In the genomic region with DNA sequence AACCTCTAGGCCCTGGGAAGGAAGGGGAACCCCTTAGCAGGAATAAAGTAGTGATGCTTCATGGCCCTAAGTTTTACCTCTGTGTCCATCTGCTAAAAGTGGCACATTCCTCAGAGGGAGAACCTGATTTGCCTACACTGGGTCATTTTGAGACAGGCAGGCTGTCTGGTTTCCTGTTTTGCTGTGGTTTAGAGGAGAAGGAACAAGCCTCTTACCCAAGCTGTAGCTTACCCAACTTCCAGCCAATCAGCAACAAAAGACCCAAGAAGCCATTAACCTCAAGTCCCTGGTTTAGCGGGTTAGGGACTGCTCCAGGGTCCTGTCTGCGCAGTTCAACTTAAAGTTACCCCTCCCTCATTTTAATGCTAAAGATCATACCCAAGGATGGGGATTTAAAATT, we compare ENCODE assay signal across 8 cellular contexts.
A peak's percentile ranks its signal among the peaks of the same experiment; 100 is the strongest.
DNase-seq lines count a peak whose midpoint lies in the region; ATAC-seq and TF ChIP-seq lines count a peak whose summit lies in the region.

No MANE protein-coding gene starts in this region.

- no peaks in the 10 kb centered on the region for H3K79me2 ChIP-seq in SU-DHL-6 (ENCODE audit: insufficient read depth, low read length)

- no peak overlapping the region for H3K4me3 ChIP-seq in SU-DHL-6 (ENCODE audit: insufficient read depth, low read length, poor library complexity, severe bottlenecking)
- H3K4me3 ChIP-seq in mucosa of rectum (ENCODE audit: low read length in 2 of 2) = no peak overlapping the region

- peak overlapping the region; percentile 84 for H3K27ac ChIP-seq in SU-DHL-6 (ENCODE audit: low read depth, low read length)
- peak overlapping the region; percentile 67 to 83 for H3K27ac ChIP-seq in mucosa of rectum (ENCODE audit: low read depth in 2 of 2, low read length in 2 of 2)

- 0 out of 2 replicates have a peak overlapping the region, but pooled peaks have one; percentile 24 for H3K9ac ChIP-seq in SU-DHL-6 (ENCODE audit: low read length)
- H3K9ac ChIP-seq in mucosa of rectum (ENCODE audit: low read depth in 1 of 2, low read length in 2 of 2) = no peak overlapping the region

- no peaks in the 10 kb centered on the region for H3K4me1 Mint-ChIP-seq in activated CD4-positive, alpha-beta memory T cell treated with anti-CD3 and anti-CD28 coated beads, Interleukin-2, amount 10 ng/mL, durations not matched to agents 7 days and 5 days
- H3K4me1 Mint-ChIP-seq in activated CD4-positive, alpha-beta memory T cell treated with anti-CD3 and anti-CD28 coated beads for 36 hours (ENCODE audit: low read depth) = no peaks in the 10 kb centered on the region
- no peaks in the 10 kb centered on the region for H3K4me1 Mint-ChIP-seq in activated CD4-positive, alpha-beta T cell treated with anti-CD3 and anti-CD28 coated beads for 36 hours

- peaks cover 10 to 14% of the 10 kb centered on the region in 2 donors for H3K4me1 ChIP-seq in mucosa of rectum (ENCODE audit: control insufficient read depth in 2 of 2, insufficient read depth in 2 of 2, low read length in 2 of 2)

- H3K9me3 Mint-ChIP-seq in activated CD4-positive, alpha-beta memory T cell treated with anti-CD3 and anti-CD28 coated beads, Interleukin-2, amount 10 ng/mL, durations not matched to agents 7 days and 5 days = peaks cover 8% of the 10 kb centered on the region
- peaks cover 7% of the 10 kb centered on the region for H3K9me3 Mint-ChIP-seq in activated CD4-positive, alpha-beta memory T cell treated with anti-CD3 and anti-CD28 coated beads for 36 hours
- peaks cover 12% of the 10 kb centered on the region for H3K9me3 Mint-ChIP-seq in activated CD4-positive, alpha-beta T cell treated with anti-CD3 and anti-CD28 coated beads for 36 hours (ENCODE audit: low read depth)

- H3K27me3 Mint-ChIP-seq in activated CD4-positive, alpha-beta memory T cell treated with anti-CD3 and anti-CD28 coated beads, Interleukin-2, amount 10 ng/mL, durations not matched to agents 7 days and 5 days = no peaks in the 10 kb centered on the region
- no peaks in the 10 kb centered on the region for H3K27me3 Mint-ChIP-seq in activated CD4-positive, alpha-beta memory T cell treated with anti-CD3 and anti-CD28 coated beads for 36 hours
- H3K27me3 Mint-ChIP-seq in activated CD4-positive, alpha-beta T cell treated with anti-CD3 and anti-CD28 coated beads for 36 hours = no peaks in the 10 kb centered on the region

- H3K9me3 ChIP-seq in SU-DHL-6 (ENCODE audit: insufficient read depth, low read length) (no peaks in the 10 kb centered on the region), mucosa of rectum (ENCODE audit: control insufficient read depth in 2 of 2, low read length in 2 of 2) (no peaks in the 10 kb centered on the region)

- CTCF ChIA-PET in activated CD4-positive, alpha-beta memory T cell treated with anti-CD3 and anti-CD28 coated beads, Interleukin-2, amount 10 ng/mL, durations not matched to agents 7 days and 5 days (lab: Charles Lee) = no interaction called here
- CTCF ChIA-PET in activated CD4-positive, alpha-beta memory T cell treated with anti-CD3 and anti-CD28 coated beads for 36 hours (lab: Charles Lee) = no interaction called here
- CTCF ChIA-PET in activated CD4-positive, alpha-beta T cell treated with anti-CD3 and anti-CD28 coated beads for 36 hours (lab: Charles Lee) = no interaction called here

- H3K4me2 ChIP-seq in SU-DHL-6 (ENCODE audit: low read depth, low read length, poor library complexity, severe bottlenecking) = peak overlapping the region; percentile 51

- H4K20me1 ChIP-seq in SU-DHL-6 (ENCODE audit: low read depth, low read length) = no peaks in the 10 kb centered on the region

- H2AFZ ChIP-seq in SU-DHL-6 (ENCODE audit: low read depth, low read length, severe bottlenecking) = no peak overlapping the region

- no peak overlapping the region for H3K4me3 Mint-ChIP-seq in activated CD4-positive, alpha-beta memory T cell treated with anti-CD3 and anti-CD28 coated beads, Interleukin-2, amount 10 ng/mL, durations not matched to agents 7 days and 5 days
- no peak overlapping the region for H3K4me3 Mint-ChIP-seq in activated CD4-positive, alpha-beta memory T cell treated with anti-CD3 and anti-CD28 coated beads for 36 hours
- no peak overlapping the region for H3K4me3 Mint-ChIP-seq in activated CD4-positive, alpha-beta T cell treated with anti-CD3 and anti-CD28 coated beads for 36 hours

- no peak for DNase-seq in activated CD4-positive, alpha-beta memory T cell treated with anti-CD3 and anti-CD28 coated beads, Interleukin-2, amount 10 ng/mL, durations not matched to agents 7 days and 5 days
- no peak for DNase-seq in activated CD4-positive, alpha-beta memory T cell treated with anti-CD3 and anti-CD28 coated beads for 36 hours
- no peak for DNase-seq in GOT3 (lab: John Stamatoyannopoulos, UW)
- no peak for DNase-seq in activated CD4-positive, alpha-beta T cell treated with anti-CD3 and anti-CD28 coated beads for 36 hours
- DNase-seq in OCI-M2 (lab: John Stamatoyannopoulos, UW; ENCODE audit: unreplicated experiment) = no peak

- no peaks in the 10 kb centered on the region for H3K9me2 ChIP-seq in SU-DHL-6 (replicated peaks; ENCODE audit: insufficient read depth, low read length)

- TF ChIP-seq CTCF in SU-DHL-6 (IDR thresholded peaks at IDR 0.05; ENCODE audit: insufficient read depth, low read length, poor library complexity, severe bottlenecking) = no peak

- H3K36me3 ChIP-seq in SU-DHL-6 (ENCODE audit: low read length) (no peaks in the 10 kb centered on the region), mucosa of rectum (ENCODE audit: control insufficient read depth in 2 of 2, insufficient read depth in 2 of 2, low read length in 2 of 2) (no peaks in the 10 kb centered on the region)

- H3K27ac Mint-ChIP-seq in activated CD4-positive, alpha-beta memory T cell treated with anti-CD3 and anti-CD28 coated beads, Interleukin-2, amount 10 ng/mL, durations not matched to agents 7 days and 5 days = peak overlapping the region; percentile 7
- H3K27ac Mint-ChIP-seq in activated CD4-positive, alpha-beta memory T cell treated with anti-CD3 and anti-CD28 coated beads for 36 hours = no peak overlapping the region
- no peak overlapping the region for H3K27ac Mint-ChIP-seq in activated CD4-positive, alpha-beta T cell treated with anti-CD3 and anti-CD28 coated beads for 36 hours

- peak; percentile 87 for ATAC-seq in HG03025 (IDR thresholded peaks at IDR 0.05; ENCODE audit: low FRiP score, unreplicated experiment)
- no peak for ATAC-seq in activated CD4-positive, alpha-beta T cell treated with anti-CD3 and anti-CD28 coated beads for 36 hours

- no peaks in the 10 kb centered on the region for H3F3A ChIP-seq in SU-DHL-6 (ENCODE audit: insufficient read depth)

- no peaks in the 10 kb centered on the region for H3K27me3 ChIP-seq in SU-DHL-6 (ENCODE audit: low read length)
- no peaks in the 10 kb centered on the region for H3K27me3 ChIP-seq in mucosa of rectum (ENCODE audit: control insufficient read depth in 2 of 2, insufficient read depth in 2 of 2, low read length in 2 of 2)

- H3K36me3 Mint-ChIP-seq in activated CD4-positive, alpha-beta memory T cell treated with anti-CD3 and anti-CD28 coated beads, Interleukin-2, amount 10 ng/mL, durations not matched to agents 7 days and 5 days (ENCODE audit: low read depth) = no peaks in the 10 kb centered on the region
- no peaks in the 10 kb centered on the region for H3K36me3 Mint-ChIP-seq in activated CD4-positive, alpha-beta memory T cell treated with anti-CD3 and anti-CD28 coated beads for 36 hours
- no peaks in the 10 kb centered on the region for H3K36me3 Mint-ChIP-seq in activated CD4-positive, alpha-beta T cell treated with anti-CD3 and anti-CD28 coated beads for 36 hours (ENCODE audit: low read depth)

- intact Hi-C loops in activated CD4-positive, alpha-beta memory T cell treated with anti-CD3 and anti-CD28 coated beads for 36 hours (cut with micrococcal nuclease) = no loop called here
- intact Hi-C loops in activated CD4-positive, alpha-beta T cell treated with anti-CD3 and anti-CD28 coated beads for 36 hours (cut with DNase I, micrococcal nuclease) = no loop called here

- POLR2A ChIA-PET in activated CD4-positive, alpha-beta memory T cell treated with anti-CD3 and anti-CD28 coated beads, Interleukin-2, amount 10 ng/mL, durations not matched to agents 7 days and 5 days (lab: Charles Lee) = no interaction called here
- POLR2A ChIA-PET in activated CD4-positive, alpha-beta memory T cell treated with anti-CD3 and anti-CD28 coated beads for 36 hours (lab: Charles Lee) = no interaction called here
- POLR2A ChIA-PET in activated CD4-positive, alpha-beta T cell treated with anti-CD3 and anti-CD28 coated beads for 36 hours (lab: Charles Lee) = no interaction called here
